ENCODE assay signal across 15 cellular contexts in genomic region chr9:126474786-126475485, GRCh38.
DNase-seq lines count a peak whose midpoint lies in the region; FAIRE-seq and TF ChIP-seq lines count a peak whose summit lies in the region.
"Had no signal": no experiment of that assay in that cellular context is flagged by ENCODE, and none has a peak within 500 bp of the region (broad histone marks: within the 10 kb centered on the region; RNA-seq: fewer than 3 reads in every experiment).

No MANE protein-coding gene starts in this region.

- H3K4me3 ChIP-seq in adipocyte (ENCODE audit: low read length) = no peak overlapping the region
- H3K4me3 ChIP-seq in fibroblast of mammary gland (ENCODE audit: control insufficient read depth, low read depth, low read length) = no peak overlapping the region
- no peak overlapping the region for H3K4me3 ChIP-seq in neural progenitor cell
- H3K4me3 ChIP-seq in vagina = no peak overlapping the region

- H3K79me2 ChIP-seq in neural progenitor cell (ENCODE audit: low read depth) = no peaks in the 10 kb centered on the region

- peaks cover 21% of the 10 kb centered on the region for H3K36me3 Mint-ChIP-seq in neural progenitor cell

- DNase-seq in H54 (ENCODE audit: insufficient read length, low spot score) (peak; percentile 93), adipocyte (ENCODE audit: low read depth) (peak; percentile 72), fibroblast of mammary gland (ENCODE audit: low read depth) (peak; percentile 72), smooth muscle cell of the brain vasculature (ENCODE audit: low read depth, low spot score) (peak; percentile 47), neural progenitor cell (ENCODE audit: low spot score) (no peak), vagina (ENCODE audit: extremely low spot score in 2 of 2) (no peak)
- no peak for DNase-seq in activated CD8-positive, alpha-beta memory T cell treated with anti-CD3 and anti-CD28 coated beads for 24 hours
- DNase-seq: activated CD4-positive, alpha-beta T cell treated with anti-CD3 and anti-CD28 coated beads, Interleukin-2, amount 50 U/mL, for 4 hours; activated effector memory CD4-positive, alpha-beta T cell treated with anti-CD3 and anti-CD28 coated beads, Interleukin-2, amount 50 U/mL, for 16 hours; Calu3; cerebellar nuclear complex; NCI-H1048; PC-3; right cardiac atrium had no signal

- H3K4me1 ChIP-seq in adipocyte (ENCODE audit: control insufficient read depth, insufficient read depth, low read length) (peaks cover 40% of the 10 kb centered on the region), neural progenitor cell (peaks cover 28% of the 10 kb centered on the region), vagina (peaks cover 4% of the 10 kb centered on the region)

- H2AFZ ChIP-seq in neural progenitor cell (replicated peaks) = no peak overlapping the region

- peaks cover 4% of the 10 kb centered on the region for H3K27me3 Mint-ChIP-seq in neural progenitor cell (ENCODE audit: insufficient read depth, low read depth)

- H3K9me3 ChIP-seq in adipocyte (ENCODE audit: control insufficient read depth, low read length) (no peaks in the 10 kb centered on the region), neural progenitor cell (ENCODE audit: low read depth) (no peaks in the 10 kb centered on the region), vagina (no peaks in the 10 kb centered on the region)

- H3K27ac Mint-ChIP-seq in neural progenitor cell = no peak overlapping the region

- H3K9ac ChIP-seq in adipocyte (ENCODE audit: low read length) (peak overlapping the region; percentile 69), neural progenitor cell (no peak overlapping the region)

- no peak overlapping the region for H3K4me3 Mint-ChIP-seq in neural progenitor cell

- H3K4me2 ChIP-seq in neural progenitor cell = no peak overlapping the region

- peaks cover 5% of the 10 kb centered on the region for H3K9me3 Mint-ChIP-seq in neural progenitor cell

- TF ChIP-seq CTCF in fibroblast of mammary gland (conservative IDR thresholded peaks at IDR 0.05; ENCODE audit: control insufficient read depth, insufficient read depth, low read depth, low read length) = no peak
- TF ChIP-seq CTCF in neural progenitor cell (IDR thresholded peaks at IDR 0.05) = no peak
- TF ChIP-seq CTCF in vagina (IDR thresholded peaks at IDR 0.05) = no peak

- intact Hi-C loops in vagina (cut with DNase I) = no loop called here

- H3K36me3 ChIP-seq in adipocyte (ENCODE audit: control insufficient read depth, insufficient read depth, low read length, severe bottlenecking) (peaks cover 3% of the 10 kb centered on the region), neural progenitor cell (no peaks in the 10 kb centered on the region), vagina (no peaks in the 10 kb centered on the region)

- H3K27ac ChIP-seq in neural progenitor cell = no peak overlapping the region
- no peak overlapping the region for H3K27ac ChIP-seq in vagina

- peaks cover 40% of the 10 kb centered on the region for H3K4me1 Mint-ChIP-seq in neural progenitor cell

- no peak for TF ChIP-seq POLR2A in H54 (IDR thresholded peaks at IDR 0.05; ENCODE audit: low read depth, low read length)
- no peak for TF ChIP-seq POLR2A in vagina (IDR thresholded peaks at IDR 0.05)

- H3K27me3 ChIP-seq in adipocyte (replicated peaks; ENCODE audit: control insufficient read depth, insufficient read depth, low read length) (no peaks in the 10 kb centered on the region), neural progenitor cell (no peaks in the 10 kb centered on the region), vagina (no peaks in the 10 kb centered on the region)

- H3F3A ChIP-seq in neural progenitor cell (ENCODE audit: low read depth) = peaks cover 20% of the 10 kb centered on the region

- peak; percentile 89 for FAIRE-seq in H54 (lab: Jason Lieb, UNC)
- FAIRE-seq: frontal cortex had no signal

- peaks cover 5% of the 10 kb centered on the region for H4K20me1 ChIP-seq in neural progenitor cell (ENCODE audit: low read depth)

Comparison
In these comparisons a context has a peak if more than half of its experiments do, and no peak if none do; other contexts are left out.
1. DNase-seq: peak in H54 (single experiment), adipocyte (single experiment), fibroblast of mammary gland (single experiment) and smooth muscle cell of the brain vasculature (single experiment); none in neural progenitor cell (single experiment), activated CD8-positive, alpha-beta memory T cell treated with anti-CD3 and anti-CD28 coated beads for 24 hours (single experiment) and vagina (0 of 2).